Comparison of ENCODE assay signal across 1 cellular context in genomic region chr10:46002189-46002687, GRCh38.
TF ChIP-seq lines count a peak whose summit lies in the region.

No MANE protein-coding gene starts in this region.

TF ChIP-seq in K562, 482 proteins besides CTCF, POLR2A, EP300 and RAD21:
- 0 out of 2 replicates have a peak, but pooled peaks have one; percentile 51 for TF ChIP-seq HDGF (IDR thresholded peaks at IDR 0.05)
- peak; percentile 33; the same call in 1 of the 2 replicates for TF ChIP-seq ZNF165 (CRISPR knock-in tag; IDR thresholded peaks at IDR 0.05; ENCODE audit: borderline replicate concordance)
- TF ChIP-seq HDAC1 (IDR thresholded peaks at IDR 0.05): 0 out of 4 replicates have a peak, but pooled peaks of 1 of the 2 experiments have one; percentile 14
- peak; percentile 52; the same call in 1 of the 2 replicates for TF ChIP-seq SMARCA5 (IDR thresholded peaks at IDR 0.05)
- peak; percentile 32; the same call in 1 of the 2 replicates for TF ChIP-seq BCOR (IDR thresholded peaks at IDR 0.05)
- TF ChIP-seq KDM1A (IDR thresholded peaks at IDR 0.05): peak; percentile 28 to 52; a peak in 3 of 4 replicates
